In genomic region chr10:80203835-80204148, GRCh38 we compare ENCODE assay signal across 8 cellular contexts. TPM values are rescaled to one million over a fixed set of nuclear protein-coding genes. Genes with fewer than 3 reads are reported as not detected.
DNase-seq lines count a peak whose midpoint lies in the region; ATAC-seq, FAIRE-seq and TF ChIP-seq lines count a peak whose summit lies in the region.

No MANE protein-coding gene starts in this region.

- H3K27me3 ChIP-seq in Peyer's patch (no peaks in the 10 kb centered on the region), fibroblast of lung (ENCODE audit: control insufficient read depth, insufficient read depth, low read length) (no peaks in the 10 kb centered on the region), skeletal muscle tissue (ENCODE audit: control insufficient read depth in 3 of 3, insufficient read depth in 3 of 3, low read length in 3 of 3) (no peaks in the 10 kb centered on the region)

- H3K4me3 ChIP-seq in Peyer's patch (peak overlapping the region; percentile 85 to 99 (median 96)), fibroblast of lung (replicated peaks in 1 of 4; ENCODE audit: control extremely low read depth in 1 of 4, insufficient read depth in 1 of 4, low read depth in 3 of 4, low read length in 4 of 4) (peak overlapping the region; percentile 73 to 96 (median 94)), skeletal muscle tissue (ENCODE audit: low read length in 3 of 3) (peak overlapping the region; percentile 72 to 89 (median 86))

- H3K9ac ChIP-seq in fibroblast of lung (ENCODE audit: insufficient read depth, low read length): peak overlapping the region; percentile 94
- peak overlapping the region; percentile 84 to 96 (median 96) for H3K9ac ChIP-seq in skeletal muscle tissue (ENCODE audit: low read depth in 1 of 3, low read length in 3 of 3)

- H3K27ac ChIP-seq in Peyer's patch (peak overlapping the region; percentile 99 to 100 (median 99)), fibroblast of lung (ENCODE audit: insufficient read depth, low read length) (peak overlapping the region; percentile 95), skeletal muscle tissue (ENCODE audit: low read depth, low read length) (peak overlapping the region; percentile 91)

- TF ChIP-seq POLR2A in Peyer's patch (IDR thresholded peaks at IDR 0.05): peak in 1 of 2 donors; percentile 82
- no peak for TF ChIP-seq POLR2A in erythroblast (IDR thresholded peaks at IDR 0.05; ENCODE audit: low read length)

- DNase-seq in Peyer's patch (peak in 1 of 3 donors; percentile 80), fibroblast of lung (ENCODE audit: low read depth in 2 of 2) (no peak), RCC 7860 (ENCODE audit: low spot score) (no peak), NCI-H526 (lab: John Stamatoyannopoulos, UW) (no peak), erythroblast (lab: John Stamatoyannopoulos, UW) (no peak), DMS 273 (lab: John Stamatoyannopoulos, UW; ENCODE audit: unreplicated experiment) (no peak)

- H3K4me2 ChIP-seq in fibroblast of lung (ENCODE audit: extremely low read depth, insufficient read depth, low read length): peak overlapping the region; percentile 80

- H2AFZ ChIP-seq in fibroblast of lung (ENCODE audit: low read length): no peak overlapping the region

- H3K9me3 ChIP-seq in Peyer's patch (no peaks in the 10 kb centered on the region), fibroblast of lung (ENCODE audit: control insufficient read depth, insufficient read depth, low read depth, low read length) (no peaks in the 10 kb centered on the region), skeletal muscle tissue (ENCODE audit: control insufficient read depth in 3 of 3, low read length in 3 of 3) (no peaks in the 10 kb centered on the region)

- no peak for FAIRE-seq in RCC 7860 (lab: Jason Lieb, UNC)

- ATAC-seq in GM21528 (IDR thresholded peaks at IDR 0.05; ENCODE audit: low FRiP score, unreplicated experiment): peak; percentile 1

- H3K4me1 ChIP-seq in Peyer's patch (peaks cover 7 to 65% (median 30%) of the 10 kb centered on the region in 4 donors), fibroblast of lung (ENCODE audit: control insufficient read depth, extremely low read depth, insufficient read depth, low read length) (peaks cover 29% of the 10 kb centered on the region), skeletal muscle tissue (ENCODE audit: control insufficient read depth in 3 of 3, insufficient read depth in 3 of 3, low read length in 3 of 3) (peaks cover 63 to 68% (median 63%) of the 10 kb centered on the region in 3 donors)

- TF ChIP-seq CTCF in Peyer's patch (IDR thresholded peaks at IDR 0.05) (no peak), fibroblast of lung (conservative IDR thresholded peaks at IDR 0.05 in 1 of 2, IDR thresholded peaks at IDR 0.05 in 1 of 2; ENCODE audit: low read depth in 1 of 2, low read length in 2 of 2) (no peak)

- H4K20me1 ChIP-seq in fibroblast of lung (ENCODE audit: control insufficient read depth, extremely low read depth, insufficient read depth, low read length): peaks cover 2% of the 10 kb centered on the region

- peaks cover 78% of the 10 kb centered on the region for H3K79me2 ChIP-seq in fibroblast of lung (ENCODE audit: control insufficient read depth, insufficient read depth, low read length)

- H3K36me3 ChIP-seq in Peyer's patch (no peaks in the 10 kb centered on the region), fibroblast of lung (ENCODE audit: control insufficient read depth, insufficient read depth, low read length) (peaks cover 3% of the 10 kb centered on the region), skeletal muscle tissue (ENCODE audit: control insufficient read depth in 3 of 3, insufficient read depth in 3 of 3, low read length in 3 of 3) (no peaks in the 10 kb centered on the region)

RNA-seq across cellular contexts. Expression of gene ANXA11, which starts 1.5 kb away (rescaled TPM):
- total RNA-seq in Peyer's patch: 100 to 1,000 TPM; 110 to 269 (median 238) TPM
- total RNA-seq in fibroblast of lung: 83.7 and 124 TPM in 2 replicates
- polyA plus RNA-seq in fibroblast of lung: 206 and 308 TPM in 2 replicates
- polyA plus RNA-seq in fibroblast of lung (2012): 724 and 1,112 TPM in 2 replicates
- 182 and 357 TPM in 2 replicates for polyA minus RNA-seq in fibroblast of lung (ENCODE audit: low replicate concordance)
- total RNA-seq in skeletal muscle tissue: 29.7 TPM
